13 cellular contexts compared by ENCODE assay signal in genomic region chr17:31310877-31311276, GRCh38. TPM values are rescaled to one million over a fixed set of nuclear protein-coding genes. Genes with fewer than 3 reads are reported as not detected.
DNase-seq lines count a peak whose midpoint lies in the region; ATAC-seq and TF ChIP-seq lines count a peak whose summit lies in the region.
"Had no signal": no experiment of that assay in that cellular context is flagged by ENCODE, and none has a peak within 500 bp of the region (broad histone marks: within the 10 kb centered on the region; RNA-seq: fewer than 3 reads in every experiment).

No MANE protein-coding gene starts in this region.

- DNase-seq in CD14-positive monocyte (ENCODE audit: low spot score) = no peak
- peak; percentile 43 for DNase-seq in activated CD4-positive, alpha-beta memory T cell treated with anti-CD3 and anti-CD28 coated beads for 36 hours
- DNase-seq in D341Med (ENCODE audit: low spot score) = no peak
- DNase-seq in sciatic nerve (ENCODE audit: low spot score) = no peak
- DNase-seq: Caco-2, NCI-H2029 had no signal

- H3K4me1 ChIP-seq in mononuclear cell (ENCODE audit: insufficient read depth, low read length) = peaks cover 47% of the 10 kb centered on the region
- H3K4me1 ChIP-seq: Caco-2 had no signal

- intact Hi-C loops in CD14-positive monocyte (cut with micrococcal nuclease) = loop anchor here in 1 of 2 donors (5.0 to 10.0 kb wide), 2 partner anchors 181 to 356 kb away; no protein-coding TSS in a partner anchor
- intact Hi-C loops in activated CD4-positive, alpha-beta memory T cell treated with anti-CD3 and anti-CD28 coated beads for 36 hours (cut with micrococcal nuclease) = loop anchor here (1.0 to 5.0 kb wide), 2 partner anchors 10 to 339 kb away; partner anchors contain the start of genes EVI2A and RNF135
- intact Hi-C loops in sciatic nerve (cut with DNase I) = no loop called here

- H3K4me3 Mint-ChIP-seq in CD14-positive monocyte = peak overlapping the region; percentile 95 to 98
- H3K4me3 Mint-ChIP-seq in activated CD4-positive, alpha-beta memory T cell treated with anti-CD3 and anti-CD28 coated beads for 36 hours = peak overlapping the region; percentile 84
- H3K4me3 Mint-ChIP-seq: WTC11 had no signal

- no peaks in the 10 kb centered on the region for H3K27me3 Mint-ChIP-seq in CD14-positive monocyte (ENCODE audit: low read depth in 3 of 3)
- no peaks in the 10 kb centered on the region for H3K27me3 Mint-ChIP-seq in activated CD4-positive, alpha-beta memory T cell treated with anti-CD3 and anti-CD28 coated beads for 36 hours

- TF ChIP-seq CTCF in CD14-positive monocyte (IDR thresholded peaks at IDR 0.05) = no peak
- no peak for TF ChIP-seq CTCF in GM12875 (IDR thresholded peaks at IDR 0.05; ENCODE audit: borderline replicate concordance, insufficient read depth, low read depth, low read length)

- POLR2A ChIA-PET in activated CD4-positive, alpha-beta memory T cell treated with anti-CD3 and anti-CD28 coated beads for 36 hours (lab: Charles Lee) = interaction anchor here (4.5 kb wide), 1 partner anchor 8 kb away, joined by 106 read pairs; the partner anchor contains the start of gene EVI2A

- ATAC-seq in HG03378 (IDR thresholded peaks at IDR 0.05; ENCODE audit: unreplicated experiment) = no peak
- no peak for ATAC-seq in sciatic nerve
- no peak for ATAC-seq in GM18517 (IDR thresholded peaks at IDR 0.05; ENCODE audit: unreplicated experiment)
- ATAC-seq: WTC11 had no signal

- H3K9me3 Mint-ChIP-seq in CD14-positive monocyte = no peaks in the 10 kb centered on the region
- H3K9me3 Mint-ChIP-seq in activated CD4-positive, alpha-beta memory T cell treated with anti-CD3 and anti-CD28 coated beads for 36 hours = no peaks in the 10 kb centered on the region
- H3K9me3 Mint-ChIP-seq: WTC11 had no signal

- CTCF ChIA-PET in activated CD4-positive, alpha-beta memory T cell treated with anti-CD3 and anti-CD28 coated beads for 36 hours (lab: Charles Lee) = interaction anchor here (1.7 to 1.8 kb wide), 2 partner anchors 9 to 11 kb away, joined by 6 to 13 read pairs; partner anchors contain the start of gene EVI2A

- peak overlapping the region; percentile 42 for H3K4me3 ChIP-seq in GM12875 (ENCODE audit: low read depth, low read length)
- peak overlapping the region; percentile 88 for H3K4me3 ChIP-seq in mononuclear cell (ENCODE audit: low read length)

- peak overlapping the region; percentile 91 to 98 (median 96) for H3K27ac Mint-ChIP-seq in CD14-positive monocyte
- H3K27ac Mint-ChIP-seq in activated CD4-positive, alpha-beta memory T cell treated with anti-CD3 and anti-CD28 coated beads for 36 hours = peak overlapping the region; percentile 92

- H3K4me1 Mint-ChIP-seq in CD14-positive monocyte = peaks cover 48% of the 10 kb centered on the region
- H3K4me1 Mint-ChIP-seq in activated CD4-positive, alpha-beta memory T cell treated with anti-CD3 and anti-CD28 coated beads for 36 hours (ENCODE audit: low read depth) = peaks cover 55% of the 10 kb centered on the region

- H3K36me3 Mint-ChIP-seq in CD14-positive monocyte = peaks cover 31 to 34% of the 10 kb centered on the region in 2 donors
- H3K36me3 Mint-ChIP-seq in activated CD4-positive, alpha-beta memory T cell treated with anti-CD3 and anti-CD28 coated beads for 36 hours = peaks cover 12% of the 10 kb centered on the region
- H3K36me3 Mint-ChIP-seq: WTC11 had no signal

- H3K9me3 ChIP-seq in mononuclear cell (ENCODE audit: low read depth, low read length) = no peaks in the 10 kb centered on the region
- H3K9me3 ChIP-seq: Caco-2 had no signal

- H3K27me3 ChIP-seq in mononuclear cell (ENCODE audit: insufficient read depth, low read length) = no peaks in the 10 kb centered on the region

RNA-seq across cellular contexts. Expression of gene EVI2B, which starts 3.0 kb away (rescaled TPM):
- polyA plus RNA-seq in CD14-positive monocyte = 100 to 1,000 TPM; 166 to 267 TPM
- 10 to 100 TPM; 14.1 to 15.9 TPM for total RNA-seq in activated CD4-positive, alpha-beta memory T cell treated with anti-CD3 and anti-CD28 coated beads for 36 hours
- total RNA-seq in mononuclear cell = 185 TPM
- 15.7 TPM for total RNA-seq in sciatic nerve
- total RNA-seq: Caco-2 had no signal

RNA-seq across cellular contexts. Expression of gene EVI2A, which starts 10.5 kb away (rescaled TPM):
- polyA plus RNA-seq in CD14-positive monocyte = 100 to 1,000 TPM; 125 to 138 TPM
- 10 to 100 TPM; 24.5 to 25.5 TPM for total RNA-seq in activated CD4-positive, alpha-beta memory T cell treated with anti-CD3 and anti-CD28 coated beads for 36 hours
- 156 TPM for total RNA-seq in mononuclear cell
- 9.3 TPM for total RNA-seq in sciatic nerve
- total RNA-seq: Caco-2 had no signal

RNA-seq across cellular contexts. Expression of gene OMG, which starts 13.8 kb away (rescaled TPM):
- polyA plus RNA-seq in CD14-positive monocyte = under 1 TPM in 1 of 2 donors, not detected in 1; 0.83 TPM
- total RNA-seq in activated CD4-positive, alpha-beta memory T cell treated with anti-CD3 and anti-CD28 coated beads for 36 hours = under 1 TPM; 0.15 to 0.19 TPM
- 0.21 TPM for total RNA-seq in mononuclear cell
- total RNA-seq in sciatic nerve = 0.94 TPM
- total RNA-seq: Caco-2, skeletal muscle tissue, WTC11 had no signal
- polyA plus RNA-seq: aorta had no signal

Comparison
In these comparisons a context has a peak if more than half of its experiments do, and no peak if none do; other contexts are left out.
1. RNA of gene EVI2B, which starts 3.0 kb away (total RNA-seq): 185 TPM in mononuclear cell (single experiment); 14.1 to 15.9 TPM in activated CD4-positive, alpha-beta memory T cell treated with anti-CD3 and anti-CD28 coated beads for 36 hours and 15.7 TPM in sciatic nerve (single experiment); every median in the first group is over 10 times any median in the second.